Comparison of ENCODE assay signal across 8 cellular contexts in genomic region chr10:60032723-60033122, GRCh38.
A peak's percentile ranks its signal among the peaks of the same experiment; 100 is the strongest.
DNase-seq lines count a peak whose midpoint lies in the region; ATAC-seq, FAIRE-seq and TF ChIP-seq lines count a peak whose summit lies in the region.

No MANE protein-coding gene starts in this region.

- no peaks in the 10 kb centered on the region for H3K9me3 ChIP-seq in CD4-positive, CD25-positive, alpha-beta regulatory T cell (ENCODE audit: control insufficient read depth in 2 of 2, low read length in 2 of 2)
- no peaks in the 10 kb centered on the region for H3K9me3 ChIP-seq in PC-3 (ENCODE audit: low read length)
- H3K9me3 ChIP-seq in kidney (ENCODE audit: control insufficient read depth in 1 of 2, low read length in 2 of 2): no peaks in the 10 kb centered on the region

- H3K27ac Mint-ChIP-seq in CD4-positive, CD25-positive, alpha-beta regulatory T cell: no peak overlapping the region
- H3K27ac Mint-ChIP-seq in nephron progenitor cell: no peak overlapping the region

- no peaks in the 10 kb centered on the region for H3K4me1 ChIP-seq in CD4-positive, CD25-positive, alpha-beta regulatory T cell (ENCODE audit: control insufficient read depth, insufficient read depth, low read length, poor library complexity, severe bottlenecking)
- peaks cover 5% of the 10 kb centered on the region; the same call in 1 of the 2 replicates for H3K4me1 ChIP-seq in PC-3 (ENCODE audit: insufficient read depth, low read length)
- H3K4me1 ChIP-seq in kidney (ENCODE audit: control insufficient read depth in 1 of 2, insufficient read depth in 1 of 2, low read depth in 1 of 2, low read length in 2 of 2): no peaks in the 10 kb centered on the region

- no peak overlapping the region for H3K27ac ChIP-seq in CD4-positive, CD25-positive, alpha-beta regulatory T cell (ENCODE audit: insufficient read depth, low read length, poor library complexity, severe bottlenecking)
- H3K27ac ChIP-seq in PC-3 (ENCODE audit: low read length): no peak overlapping the region
- H3K27ac ChIP-seq in kidney (ENCODE audit: low read depth in 2 of 2, low read length in 2 of 2): no peak overlapping the region

- no peaks in the 10 kb centered on the region for H3F3A ChIP-seq in PC-3 (ENCODE audit: low read length, unreplicated experiment)

- no peak overlapping the region for H3K4me2 ChIP-seq in PC-3 (ENCODE audit: low read length)

- H3K9ac ChIP-seq in PC-3 (ENCODE audit: low read length) (no peak overlapping the region), kidney (ENCODE audit: low read length in 2 of 2) (no peak overlapping the region)

- no peaks in the 10 kb centered on the region for H3K27me3 ChIP-seq in CD4-positive, CD25-positive, alpha-beta regulatory T cell (ENCODE audit: control insufficient read depth, insufficient read depth, low read length)
- no peaks in the 10 kb centered on the region for H3K27me3 ChIP-seq in PC-3 (ENCODE audit: low read length)

- no peak overlapping the region for H3K4me3 ChIP-seq in CD4-positive, CD25-positive, alpha-beta regulatory T cell (ENCODE audit: low read depth, low read length)
- H3K4me3 ChIP-seq in PC-3 (ENCODE audit: low read length) (no peak overlapping the region), astrocyte of the cerebellum (ENCODE audit: low read depth, low read length) (no peak overlapping the region), kidney (ENCODE audit: low read length in 2 of 2) (no peak overlapping the region)

- no peak overlapping the region for H2AFZ ChIP-seq in PC-3 (ENCODE audit: low read length)

- CTCF ChIA-PET in PC-3 (lab: Charles Lee): no interaction called here

- peak; percentile 100 for TF ChIP-seq CTCF in PC-3 (conservative IDR thresholded peaks at IDR 0.05; ENCODE audit: low read depth, low read length)
- peak; percentile 59 for TF ChIP-seq CTCF in astrocyte of the cerebellum (IDR thresholded peaks at IDR 0.05; ENCODE audit: low read depth, low read length, missing control alignments)
- peak; percentile 30 for TF ChIP-seq CTCF in kidney (IDR thresholded peaks at IDR 0.05; ENCODE audit: borderline replicate concordance, extremely low read depth, insufficient read depth)
- no peak for TF ChIP-seq CTCF in nephron progenitor cell (IDR thresholded peaks at IDR 0.05)

- ATAC-seq in CD4-positive, CD25-positive, alpha-beta regulatory T cell (ENCODE audit: low read depth in 2 of 2): peak in 1 of 2 donors; percentile 37
- ATAC-seq in GM18907 (IDR thresholded peaks at IDR 0.05; ENCODE audit: unreplicated experiment) (peak; percentile 59), PC-3 (peak; percentile 89)

- POLR2A ChIA-PET in PC-3 (lab: Charles Lee; ENCODE audit: unreplicated experiment): no interaction called here

- H4K20me1 ChIP-seq in PC-3 (ENCODE audit: low read length): no peaks in the 10 kb centered on the region

- H3K79me2 ChIP-seq in PC-3 (ENCODE audit: low read length): no peaks in the 10 kb centered on the region

- no peaks in the 10 kb centered on the region for H3K36me3 ChIP-seq in CD4-positive, CD25-positive, alpha-beta regulatory T cell (ENCODE audit: control insufficient read depth, insufficient read depth, low read length)
- H3K36me3 ChIP-seq in PC-3 (ENCODE audit: low read depth, low read length): no peaks in the 10 kb centered on the region
- peaks cover 0 to 5% of the 10 kb centered on the region in 2 donors for H3K36me3 ChIP-seq in kidney (ENCODE audit: control insufficient read depth in 1 of 2, insufficient read depth in 2 of 2, low read length in 2 of 2)

- no peak overlapping the region for H3K4me3 Mint-ChIP-seq in CD4-positive, CD25-positive, alpha-beta regulatory T cell
- H3K4me3 Mint-ChIP-seq in nephron progenitor cell: no peak overlapping the region

- H3K27me3 Mint-ChIP-seq in CD4-positive, CD25-positive, alpha-beta regulatory T cell: no peaks in the 10 kb centered on the region
- H3K27me3 Mint-ChIP-seq in nephron progenitor cell (ENCODE audit: low read depth, poor library complexity): peaks cover 6% of the 10 kb centered on the region

- in situ Hi-C loops in astrocyte of the cerebellum (cut with HindIII; ENCODE audit: low sequenced_read_pairs): no loop called here

- no peaks in the 10 kb centered on the region for H3K9me2 ChIP-seq in PC-3 (replicated peaks; ENCODE audit: low read length)

- peak; percentile 1 to 66 (median 24) for DNase-seq in CD4-positive, CD25-positive, alpha-beta regulatory T cell
- DNase-seq in HTR-8/SVneo (ENCODE audit: insufficient read length, low spot score): peak; percentile 41
- peak; percentile 96 for DNase-seq in PC-3
- DNase-seq in astrocyte of the cerebellum (ENCODE audit: low read depth): peak; percentile 24
- DNase-seq in kidney: no peak
- peak; percentile 11 to 36 (median 25) for DNase-seq in stimulated activated CD4-positive, alpha-beta T cell treated with anti-CD3 and anti-CD28 coated beads, TNF-alpha, amount 100 ng/mL, for 48 hours (ENCODE audit: low read depth in 3 of 3)
- DNase-seq in nephron progenitor cell: no peak

- H3K36me3 Mint-ChIP-seq in CD4-positive, CD25-positive, alpha-beta regulatory T cell: no peaks in the 10 kb centered on the region
- H3K36me3 Mint-ChIP-seq in nephron progenitor cell (ENCODE audit: low read depth): peaks cover 18% of the 10 kb centered on the region

- H3K9me3 Mint-ChIP-seq in CD4-positive, CD25-positive, alpha-beta regulatory T cell: peaks cover 0 to 1% (median 0%) of the 10 kb centered on the region in 7 donors
- H3K9me3 Mint-ChIP-seq in nephron progenitor cell: no peaks in the 10 kb centered on the region

- no peak for FAIRE-seq in HTR-8/SVneo (lab: Jason Lieb, UNC)
- FAIRE-seq in kidney (lab: Jason Lieb, UNC): no peak

- intact Hi-C loops in PC-3 (cut with micrococcal nuclease): loop anchor here (1.0 to 5.0 kb wide), 5 partner anchors 124 to 406 kb away; no protein-coding TSS in a partner anchor
- intact Hi-C loops in kidney (cut with DNase I): no loop called here

- BruUV-seq in PC-3 (replicated peaks; lab: Mats Ljungman, UMichigan): no TSS peak

- H3K4me1 Mint-ChIP-seq in CD4-positive, CD25-positive, alpha-beta regulatory T cell: no peaks in the 10 kb centered on the region
- H3K4me1 Mint-ChIP-seq in nephron progenitor cell: peaks cover 5% of the 10 kb centered on the region

Comparison
In these comparisons a context has a peak if more than half of its experiments do, and no peak if none do; other contexts are left out.
1. DNase-seq: peak in CD4-positive, CD25-positive, alpha-beta regulatory T cell (3 of 3), HTR-8/SVneo (single experiment), PC-3 (single experiment), astrocyte of the cerebellum (single experiment) and stimulated activated CD4-positive, alpha-beta T cell treated with anti-CD3 and anti-CD28 coated beads, TNF-alpha, amount 100 ng/mL, for 48 hours (3 of 3); none in kidney (single experiment) and nephron progenitor cell (single experiment).